Comparison of ENCODE assay signal across 15 cellular contexts in genomic region chr2:178152033-178152432, GRCh38. TPM values are rescaled to one million over a fixed set of nuclear protein-coding genes. Genes with fewer than 3 reads are reported as not detected.
A peak's percentile ranks its signal among the peaks of the same experiment; 100 is the strongest.
DNase-seq lines count a peak whose midpoint lies in the region; ATAC-seq, FAIRE-seq and TF ChIP-seq lines count a peak whose summit lies in the region.
"Had no signal": no experiment of that assay in that cellular context is flagged by ENCODE, and none has a peak within 500 bp of the region (broad histone marks: within the 10 kb centered on the region; RNA-seq: fewer than 3 reads in every experiment).

No MANE protein-coding gene starts in this region.

- no peak overlapping the region for H3K27ac Mint-ChIP-seq in mesothelial cell of epicardium
- H3K27ac Mint-ChIP-seq: activated CD4-positive, alpha-beta T cell treated with anti-CD3 and anti-CD28 coated beads, Interleukin-2, amount 10 ng/mL, durations not matched to agents 7 days and 5 days; CD4-positive, alpha-beta memory T cell had no signal

- dilution Hi-C loops in mammary epithelial cell (cut with HindIII; ENCODE audit: low sequenced_read_pairs): no loop called here

- no peaks in the 10 kb centered on the region for H4K20me1 ChIP-seq in mammary epithelial cell (ENCODE audit: insufficient read depth, low read length)

- H3K36me3 ChIP-seq in parathyroid adenoma (ENCODE audit: control insufficient read depth, insufficient read depth, low read length) (no peaks in the 10 kb centered on the region), mammary epithelial cell (ENCODE audit: insufficient read depth, low read length) (no peaks in the 10 kb centered on the region)
- H3K36me3 ChIP-seq: Peyer's patch, thoracic aorta had no signal

- BruUV-seq in mammary epithelial cell (replicated peaks; lab: Mats Ljungman, UMichigan): no TSS peak

- H3K4me1 ChIP-seq in parathyroid adenoma (peaks cover 5% of the 10 kb centered on the region), mammary epithelial cell (ENCODE audit: insufficient read depth, low read length) (no peaks in the 10 kb centered on the region)

- FAIRE-seq in endometrium (lab: Jason Lieb, UNC): peak; percentile 35

- H3K36me3 Mint-ChIP-seq in mesothelial cell of epicardium: peaks cover 4% of the 10 kb centered on the region

- no peak overlapping the region for H3K4me3 ChIP-seq in parathyroid adenoma (ENCODE audit: low read depth, low read length)
- no peak overlapping the region for H3K4me3 ChIP-seq in mammary epithelial cell (replicated peaks in 1 of 3; ENCODE audit: insufficient read depth in 1 of 3, low read depth in 2 of 3, low read length in 3 of 3)
- H3K4me3 ChIP-seq: Peyer's patch, thoracic aorta had no signal

- H3K4me2 ChIP-seq in parathyroid adenoma (ENCODE audit: low read length): no peak overlapping the region
- H3K4me2 ChIP-seq in mammary epithelial cell (ENCODE audit: insufficient read depth, low read depth, low read length): no peak overlapping the region

- peak; percentile 69 for DNase-seq in H4 (ENCODE audit: low spot score)
- peak; percentile 38 for DNase-seq in NCI-H1694 treated with DMSO at 0.1 percent for 48 hours (lab: John Stamatoyannopoulos, UW)
- DNase-seq in mesothelial cell of epicardium (ENCODE audit: low spot score in 2 of 2, unreplicated experiment in 2 of 2): no peak
- DNase-seq in mammary epithelial cell: no peak
- DNase-seq: activated CD4-positive, alpha-beta T cell treated with anti-CD3 and anti-CD28 coated beads, Interleukin-2, amount 10 ng/mL, durations not matched to agents 7 days and 5 days; anterior cingulate cortex; CD4-positive, alpha-beta memory T cell; KBM-7; NCI-H2081 treated with DMSO at 0.1 percent for 48 hours; Peyer's patch; T-helper 2 cell had no signal

- peaks cover 12% of the 10 kb centered on the region for H3K9me3 Mint-ChIP-seq in mesothelial cell of epicardium

- H3K79me2 ChIP-seq in parathyroid adenoma (no peaks in the 10 kb centered on the region), mammary epithelial cell (ENCODE audit: insufficient read depth, low read length) (no peaks in the 10 kb centered on the region)

- ATAC-seq in GM18502 (IDR thresholded peaks at IDR 0.05; ENCODE audit: poor library complexity, unreplicated experiment): no peak

- no peak overlapping the region for H3K27ac ChIP-seq in parathyroid adenoma
- no peak overlapping the region for H3K27ac ChIP-seq in mammary epithelial cell (ENCODE audit: insufficient read depth, low read depth, low read length)
- H3K27ac ChIP-seq: thoracic aorta had no signal

- peak overlapping the region; percentile 55 for H2AFZ ChIP-seq in parathyroid adenoma
- H2AFZ ChIP-seq in mammary epithelial cell (ENCODE audit: low read depth, low read length): no peak overlapping the region

- in situ Hi-C loops in mammary epithelial cell (cut with MboI; ENCODE audit: low sequenced_read_pairs in 2 of 2): no loop called here

- CTCF ChIA-PET in mammary epithelial cell (lab: Charles Lee; ENCODE audit: low non-redundant PET): no interaction called here

- intact Hi-C loops in mammary epithelial cell (cut with micrococcal nuclease): no loop called here

- H3K27me3 Mint-ChIP-seq in mesothelial cell of epicardium (ENCODE audit: low read depth): no peaks in the 10 kb centered on the region

- H3K4me1 Mint-ChIP-seq in mesothelial cell of epicardium: no peaks in the 10 kb centered on the region
- H3K4me1 Mint-ChIP-seq: activated CD4-positive, alpha-beta T cell treated with anti-CD3 and anti-CD28 coated beads, Interleukin-2, amount 10 ng/mL, durations not matched to agents 7 days and 5 days; CD4-positive, alpha-beta memory T cell had no signal

- H3K27me3 ChIP-seq in parathyroid adenoma (ENCODE audit: control insufficient read depth, insufficient read depth, low read length): no peaks in the 10 kb centered on the region
- H3K27me3 ChIP-seq in mammary epithelial cell (ENCODE audit: insufficient read depth, low read length): no peaks in the 10 kb centered on the region
- H3K27me3 ChIP-seq: Peyer's patch had no signal

- H3K9ac ChIP-seq in parathyroid adenoma (no peak overlapping the region), mammary epithelial cell (ENCODE audit: insufficient read depth, low read length) (no peak overlapping the region)

- WGBS in mammary epithelial cell (ENCODE audit: low coverage, missing lambda C conversion rate): 85% methylated on average over 3 of the region's 3 CpGs

- no peaks in the 10 kb centered on the region for H3K9me3 ChIP-seq in parathyroid adenoma (ENCODE audit: control insufficient read depth, low read length)
- H3K9me3 ChIP-seq in mammary epithelial cell (replicated peaks; ENCODE audit: insufficient read depth, low read length): no peaks in the 10 kb centered on the region
- H3K9me3 ChIP-seq: Peyer's patch, thoracic aorta had no signal

- TF ChIP-seq CTCF in parathyroid adenoma (IDR thresholded peaks at IDR 0.05) (no peak), mesothelial cell of epicardium (IDR thresholded peaks at IDR 0.05; ENCODE audit: unreplicated experiment) (no peak), mammary epithelial cell (conservative IDR thresholded peaks at IDR 0.05 in 1 of 2, IDR thresholded peaks at IDR 0.05 in 1 of 2; ENCODE audit: extremely low read depth in 1 of 2, insufficient read depth in 1 of 2, low read depth in 1 of 2, low read length in 2 of 2) (no peak)

- no peak overlapping the region for H3K4me3 Mint-ChIP-seq in mesothelial cell of epicardium
- H3K4me3 Mint-ChIP-seq: activated CD4-positive, alpha-beta T cell treated with anti-CD3 and anti-CD28 coated beads, Interleukin-2, amount 10 ng/mL, durations not matched to agents 7 days and 5 days; CD4-positive, alpha-beta memory T cell had no signal

RNA-seq across cellular contexts. Expression of gene RBM45, which starts 39.8 kb away (rescaled TPM):
- 17.8 and 19.7 TPM in 2 replicates for total RNA-seq in H4 (2014; rRNA removed; shearing (Covaris generic))
- total RNA-seq in mesothelial cell of epicardium (11.9 to 14.1 TPM (median 12.8 TPM) in 3 replicates), mammary epithelial cell (10 to 100 TPM; 12.1 to 15.5 TPM)
- 6.6 TPM for polyA plus RNA-seq in mammary epithelial cell
- 14.5 TPM for polyA minus RNA-seq in mammary epithelial cell

RNA-seq across cellular contexts. Expression of gene OSBPL6, which starts 42.3 kb away (rescaled TPM):
- 3.9 and 10.1 TPM in 2 replicates for total RNA-seq in H4 (2014; rRNA removed; shearing (Covaris generic))
- total RNA-seq in mesothelial cell of epicardium: 2.1 to 3.1 TPM (median 2.8 TPM) in 3 replicates
- 10 to 100 TPM; 32.2 to 32.9 TPM for total RNA-seq in mammary epithelial cell
- polyA plus RNA-seq in mammary epithelial cell: 15.1 TPM
- polyA minus RNA-seq in mammary epithelial cell: 26.4 TPM

Comparison
In these comparisons a context has a peak if more than half of its experiments do, and no peak if none do; other contexts are left out.
1. DNase-seq: peak in H4 (single experiment) and NCI-H1694 treated with DMSO at 0.1 percent for 48 hours (single experiment); none in mesothelial cell of epicardium (0 of 2) and mammary epithelial cell (single experiment).